ENCODE assay signal across 16 cellular contexts in the genomic region with DNA sequence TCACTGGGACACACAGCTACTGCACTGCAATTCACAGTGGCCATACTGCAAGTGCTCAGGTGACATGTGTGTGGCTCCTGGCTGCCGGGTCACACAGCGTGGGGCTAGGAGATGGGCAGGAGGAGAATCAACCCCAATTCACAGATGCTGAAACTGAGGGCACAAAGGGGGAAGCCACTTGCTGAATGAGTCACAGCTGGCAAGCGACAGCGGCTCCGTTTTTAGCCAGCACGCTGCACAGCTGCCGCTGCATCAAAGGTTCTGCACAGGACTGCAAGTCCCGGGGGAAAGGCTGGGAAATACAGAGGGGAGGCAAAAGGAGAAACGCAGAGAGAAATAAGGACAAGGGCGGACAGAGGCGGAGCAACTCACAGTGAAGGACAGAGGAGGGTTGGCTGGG. TPM values are rescaled to one million over a fixed set of nuclear protein-coding genes. Genes with fewer than 3 reads are reported as not detected.
DNase-seq lines count a peak whose midpoint lies in the region; ATAC-seq, FAIRE-seq and TF ChIP-seq lines count a peak whose summit lies in the region.
"Had no signal": no experiment of that assay in that cellular context is flagged by ENCODE, and none has a peak within 500 bp of the region (broad histone marks: within the 10 kb centered on the region; RNA-seq: fewer than 3 reads in every experiment).

No MANE protein-coding gene starts in this region.

- H3K36me3 ChIP-seq in SJCRH30 (peaks cover 6% of the 10 kb centered on the region; the same call in 1 of the 2 replicates), pancreas (no peaks in the 10 kb centered on the region)

- intact Hi-C loops in pancreas (cut with DNase I), result no loop called here

- no peaks in the 10 kb centered on the region for H3K4me1 ChIP-seq in SJCRH30
- H3K4me1 ChIP-seq in pancreas, result no peaks in the 10 kb centered on the region

- no peak for ATAC-seq in GM18505 (IDR thresholded peaks at IDR 0.05; ENCODE audit: unreplicated experiment)
- peak; percentile 59 for ATAC-seq in GM21423 (IDR thresholded peaks at IDR 0.05; ENCODE audit: unreplicated experiment)
- ATAC-seq in HG03025 (IDR thresholded peaks at IDR 0.05; ENCODE audit: low FRiP score, unreplicated experiment), result no peak
- no peak for ATAC-seq in pancreas
- ATAC-seq: activated T-cell treated with anti-CD3 and anti-CD28 coated beads, Interleukin-2, amount 50 U/mL, for 4 hours had no signal

- FAIRE-seq in pancreas (lab: Jason Lieb, UNC), result no peak
- FAIRE-seq: islet of Langerhans had no signal

- no peak for TF ChIP-seq CTCF in pancreas (IDR thresholded peaks at IDR 0.05)

- WGBS in pancreas, 2 donors, result 87% methylated on average over 11 of the region's 11 CpGs

- DNase-seq in SJCRH30 (peak; percentile 30 to 46), pons (ENCODE audit: low spot score) (peak; percentile 32), pancreas (no peak)
- DNase-seq in stimulated activated CD4-positive, alpha-beta T cell treated with anti-CD3 and anti-CD28 coated beads, Interleukin-4, amount 100 ng/mL, for 1 hour, result no peak
- DNase-seq: activated CD4-positive, alpha-beta T cell treated with anti-CD3 and anti-CD28 coated beads for 1 hour; activated T-cell treated with anti-CD3 and anti-CD28 coated beads, Interleukin-2, amount 50 U/mL, for 4 hours; foreskin fibroblast; HFFc6; NCI-H2029; sigmoid colon; SW 1271 had no signal

- H3K4me3 ChIP-seq in SJCRH30, result no peak overlapping the region
- H3K4me3 ChIP-seq in pancreas, result no peak overlapping the region
- H3K4me3 ChIP-seq: sigmoid colon had no signal

- H3K27ac ChIP-seq in SJCRH30, result no peak overlapping the region
- H3K27ac ChIP-seq in pancreas, result no peak overlapping the region
- H3K27ac ChIP-seq: KMS-11 had no signal

- TF ChIP-seq POLR2A in GM18505 (IDR thresholded peaks at IDR 0.05; ENCODE audit: borderline replicate concordance, extremely low read depth, insufficient read depth, insufficient read length), result peak; percentile 8

- H3K9me3 ChIP-seq in SJCRH30 (replicated peaks), result no peaks in the 10 kb centered on the region
- H3K9me3 ChIP-seq in pancreas, result no peaks in the 10 kb centered on the region
- H3K9me3 ChIP-seq: sigmoid colon had no signal

- H3K27me3 ChIP-seq in SJCRH30 (no peaks in the 10 kb centered on the region), pancreas (no peaks in the 10 kb centered on the region)
- H3K27me3 ChIP-seq: sigmoid colon had no signal

RNA-seq across cellular contexts. Expression of gene KDM2B, which starts 57.9 kb away (rescaled TPM):
- total RNA-seq in SJCRH30 (2014; rRNA removed; shearing (Covaris generic)), result 44.0 and 48.4 TPM in 2 replicates
- 10 to 100 TPM in 3 of 6 donors, 1 to 10 TPM in 3; 7.4 to 21.7 (median 9.8) TPM for total RNA-seq in pancreas
- polyA plus RNA-seq in pancreas, result 10 to 100 TPM; 10.6 to 11.6 TPM

Comparison
In these comparisons a context has a peak if more than half of its experiments do, and no peak if none do; other contexts are left out.
1. DNase-seq: peak in SJCRH30 (2 of 2) and pons (single experiment); none in pancreas (0 of 6) and stimulated activated CD4-positive, alpha-beta T cell treated with anti-CD3 and anti-CD28 coated beads, Interleukin-4, amount 100 ng/mL, for 1 hour (single experiment).